In the genomic region with DNA sequence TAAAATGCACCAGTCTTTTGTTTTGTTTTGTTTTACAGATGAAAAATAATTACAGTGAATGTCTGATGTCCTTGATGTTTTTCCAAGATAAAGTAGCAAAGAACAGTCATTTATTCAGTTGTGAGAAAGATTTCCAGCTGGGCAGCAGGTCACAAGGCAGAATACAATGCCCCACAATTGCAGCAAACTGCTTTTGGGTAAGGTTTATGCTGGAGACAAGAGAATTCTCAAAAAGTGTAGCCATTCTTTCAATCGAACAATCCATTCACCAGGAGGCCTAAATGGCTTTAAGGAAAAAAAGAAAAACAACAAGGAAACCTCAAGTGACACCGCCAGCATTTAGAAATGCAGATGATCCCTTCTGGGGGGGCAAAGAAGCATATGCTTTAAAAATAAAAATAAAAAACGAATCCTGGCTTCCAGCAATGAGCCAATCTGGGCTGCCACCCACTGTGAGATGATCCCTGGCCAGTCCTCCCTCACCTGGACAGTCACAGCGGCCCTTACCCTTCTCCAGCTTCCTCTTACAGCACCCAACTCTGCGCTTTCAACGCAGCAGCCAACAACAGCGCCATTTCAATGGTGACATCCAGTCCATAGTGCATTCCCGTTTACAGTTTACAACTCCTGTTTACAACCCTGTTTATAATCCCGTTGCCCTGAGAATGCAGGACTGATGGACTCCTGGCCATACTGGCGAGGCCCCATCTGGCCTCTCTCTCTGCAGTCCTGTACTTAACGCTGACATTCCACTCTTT, we compare ENCODE assay signal across 25 cellular contexts. TPM values are rescaled to one million over a fixed set of nuclear protein-coding genes. Genes with fewer than 3 reads are reported as not detected.
A peak's percentile ranks its signal among the peaks of the same experiment; 100 is the strongest.
DNase-seq lines count a peak whose midpoint lies in the region; ATAC-seq and TF ChIP-seq lines count a peak whose summit lies in the region.
"Had no signal": no experiment of that assay in that cellular context is flagged by ENCODE, and none has a peak within 500 bp of the region (broad histone marks: within the 10 kb centered on the region; RNA-seq: fewer than 3 reads in every experiment).

No MANE protein-coding gene starts in this region.

- H3K9me2 ChIP-seq in SK-N-SH: no peaks in the 10 kb centered on the region

- TF ChIP-seq EP300 in SK-N-SH (IDR thresholded peaks at IDR 0.05; ENCODE audit: borderline replicate concordance in 1 of 2, low read depth in 1 of 2, low read length in 1 of 2) (no peak), transverse colon (IDR thresholded peaks at IDR 0.05; ENCODE audit: low read depth) (no peak)

- TF ChIP-seq RAD21 in SK-N-SH (IDR thresholded peaks at IDR 0.05; ENCODE audit: low read length): no peak

- no peak overlapping the region for H3K9ac ChIP-seq in HUES48 (ENCODE audit: low read depth, low read length)
- no peak overlapping the region for H3K9ac ChIP-seq in SK-N-SH

- H3K4me3 ChIP-seq in HUES48 (ENCODE audit: low read depth, low read length) (no peak overlapping the region; the same call in 1 of the 2 replicates), SK-N-SH (ENCODE audit: low read depth in 2 of 2, low read length in 1 of 2) (no peak overlapping the region), transverse colon (no peak overlapping the region)
- H3K4me3 ChIP-seq: coronary artery, esophagus squamous epithelium, gastrocnemius medialis, K562, left lung had no signal

- H2AFZ ChIP-seq in SK-N-SH (ENCODE audit: low read depth): no peak overlapping the region

- H3K79me2 ChIP-seq in SK-N-SH (ENCODE audit: insufficient read depth): no peaks in the 10 kb centered on the region

- POLR2A ChIA-PET in SK-N-SH (lab: Yijun Ruan, JAX): no interaction called here

- peaks cover 7% of the 10 kb centered on the region for H3F3A ChIP-seq in SK-N-SH (replicated peaks; ENCODE audit: insufficient read depth)

- WGBS in SK-N-SH (ENCODE audit: low lambda C conversion rate): 73% methylated on average over 11 of the region's 11 CpGs
- 57 to 62% methylated on average over 8 to 11 of the region's 11 CpGs for WGBS in transverse colon (ENCODE audit: low coverage in 1 of 2), 2 donors

- H4K20me1 ChIP-seq in SK-N-SH (ENCODE audit: insufficient read depth): no peaks in the 10 kb centered on the region

- H3K9me3 ChIP-seq in HUES48 (ENCODE audit: control insufficient read depth, insufficient read depth, low read length) (no peaks in the 10 kb centered on the region), SK-N-SH (no peaks in the 10 kb centered on the region), transverse colon (no peaks in the 10 kb centered on the region)
- H3K9me3 ChIP-seq: esophagus squamous epithelium, gastrocnemius medialis, left lung had no signal

- intact Hi-C loops in left colon (cut with DNase I, micrococcal nuclease): no loop called here
- intact Hi-C loops in transverse colon (cut with DNase I; ENCODE audit: low total_unique reads): no loop called here

- peaks cover 27% of the 10 kb centered on the region for H3K4me1 ChIP-seq in HUES48 (ENCODE audit: control insufficient read depth, insufficient read depth, low read length)
- peaks cover 6% of the 10 kb centered on the region in 2 experiments; a peak in 2 of 4 replicates for H3K4me1 ChIP-seq in SK-N-SH (ENCODE audit: control insufficient read depth in 1 of 2, insufficient read depth in 2 of 2, low read depth in 1 of 2, low read length in 1 of 2)
- H3K4me1 ChIP-seq in transverse colon: peaks cover 0 to 7% (median 2%) of the 10 kb centered on the region in 4 donors
- H3K4me1 ChIP-seq: gastrocnemius medialis, left lung had no signal

- no peaks in the 10 kb centered on the region; the same call in 1 of the 2 replicates for H3K27me3 ChIP-seq in HUES48 (ENCODE audit: control insufficient read depth, insufficient read depth, low read length)
- no peaks in the 10 kb centered on the region for H3K27me3 ChIP-seq in SK-N-SH (ENCODE audit: insufficient read depth)
- H3K27me3 ChIP-seq in transverse colon: peaks cover 13% of the 10 kb centered on the region
- H3K27me3 ChIP-seq: esophagus squamous epithelium had no signal

- TF ChIP-seq CTCF in SK-N-SH (IDR thresholded peaks at IDR 0.05) (no peak), transverse colon (IDR thresholded peaks at IDR 0.05) (no peak)

- H3K36me3 ChIP-seq in HUES48 (ENCODE audit: control insufficient read depth, insufficient read depth, low read length): no peaks in the 10 kb centered on the region
- no peaks in the 10 kb centered on the region for H3K36me3 ChIP-seq in SK-N-SH (replicated peaks in 1 of 2; ENCODE audit: control insufficient read depth in 1 of 2, insufficient read depth in 2 of 2, low read length in 1 of 2)
- H3K36me3 ChIP-seq in transverse colon: no peaks in the 10 kb centered on the region
- H3K36me3 ChIP-seq: esophagus squamous epithelium, gastrocnemius medialis, left lung, WERI-Rb-1 had no signal

- no peak for DNase-seq in SK-N-SH
- peak in 1 of 2 donors; percentile 10 for DNase-seq in left colon
- DNase-seq in transverse colon: peak; percentile 19
- no peak for DNase-seq in activated T-cell treated with anti-CD3 and anti-CD28 coated beads for 4 hours
- DNase-seq in NCI-H2029 treated with DMSO at 0.1 percent for 48 hours (lab: John Stamatoyannopoulos, UW): no peak
- DNase-seq: activated CD4-positive, alpha-beta memory T cell treated with anti-CD3 and anti-CD28 coated beads for 36 hours; activated gamma-delta T cell treated with Interleukin-2 at 50 U/mL for 16 hours; activated naive CD8-positive, alpha-beta T cell treated with anti-CD3 and anti-CD28 coated beads, Interleukin-2, amount 50 U/mL, for 24 hours; CD4-positive, CD25-positive, alpha-beta regulatory T cell; esophagus squamous epithelium; gastrocnemius medialis; hippocampal formation; immature natural killer cell; left lung; NCI-H2171 treated with DMSO at 0.1 percent for 48 hours; NCI-H524 treated with DMSO at 0.1 percent for 48 hours; NK-92 treated with Interleukin-12 subunit alpha and Interleukin-12 subunit beta, amount 100 ng/mL, for 24 hours; RPMI8226; stimulated activated CD4-positive, alpha-beta T cell treated with anti-CD3 and anti-CD28 coated beads, Interleukin-15, amount 100 ng/mL, for 24 hours; WERI-Rb-1 had no signal

- peak; percentile 88 for ATAC-seq in left colon
- no peak for ATAC-seq in activated CD4-positive, CD25-positive, alpha-beta regulatory T cell treated with anti-CD3 and anti-CD28 coated beads, Interleukin-2, amount 50 U/mL, for 24 hours
- ATAC-seq: activated naive CD8-positive, alpha-beta T cell treated with anti-CD3 and anti-CD28 coated beads, Interleukin-2, amount 50 U/mL, for 24 hours; gastrocnemius medialis; K562 had no signal

- TF ChIP-seq POLR2A in transverse colon (IDR thresholded peaks at IDR 0.05): no peak

- in situ Hi-C loops in transverse colon (cut with MboI; ENCODE audit: low pct_ligation_motif_present in 1 of 4, low pct_unique_long_range_greater_than_20kb in 1 of 4, low sequenced_read_pairs in 3 of 4): no loop called here

- peak overlapping the region; percentile 24; the same call in 1 of the 2 replicates for H3K4me2 ChIP-seq in SK-N-SH

- CTCF ChIA-PET in SK-N-SH (lab: Yijun Ruan, JAX): interaction anchor here (1.0 kb wide), 1 partner anchor 9 kb away, joined by 3 read pairs; no protein-coding TSS in a partner anchor

- peak overlapping the region; percentile 75 for H3K27ac ChIP-seq in HUES48 (ENCODE audit: low read depth, low read length)
- H3K27ac ChIP-seq in SK-N-SH (ENCODE audit: low read depth in 2 of 2, low read length in 1 of 2): peak overlapping the region in 1 of 2 experiments; percentile 33; a peak in 1 of 4 replicates
- H3K27ac ChIP-seq in transverse colon: no peak overlapping the region
- H3K27ac ChIP-seq: coronary artery, esophagus squamous epithelium, gastrocnemius medialis, left lung, WERI-Rb-1 had no signal

TF ChIP-seq in SK-N-SH, 30 proteins besides CTCF, POLR2A, EP300 and RAD21:
- TF ChIP-seq TEAD4 (IDR thresholded peaks at IDR 0.05; ENCODE audit: borderline replicate concordance, insufficient read depth) (no peak), SIN3A (IDR thresholded peaks at IDR 0.05; ENCODE audit: borderline replicate concordance, low read depth, low read length) (no peak), FOXM1 (IDR thresholded peaks at IDR 0.05; ENCODE audit: low read depth) (no peak), TCF12 (IDR thresholded peaks at IDR 0.05) (no peak), FOXJ3 (CRISPR knock-in tag; IDR thresholded peaks at IDR 0.05) (no peak), NRF1 (IDR thresholded peaks at IDR 0.05; ENCODE audit: low read depth, low read length) (no peak), FOSL2 (IDR thresholded peaks at IDR 0.05; ENCODE audit: borderline replicate concordance, low read depth) (no peak), EZH2phosphoT487 (IDR thresholded peaks at IDR 0.05; ENCODE audit: borderline replicate concordance, low read depth) (no peak)
- TF ChIP-seq, protein P1, sequence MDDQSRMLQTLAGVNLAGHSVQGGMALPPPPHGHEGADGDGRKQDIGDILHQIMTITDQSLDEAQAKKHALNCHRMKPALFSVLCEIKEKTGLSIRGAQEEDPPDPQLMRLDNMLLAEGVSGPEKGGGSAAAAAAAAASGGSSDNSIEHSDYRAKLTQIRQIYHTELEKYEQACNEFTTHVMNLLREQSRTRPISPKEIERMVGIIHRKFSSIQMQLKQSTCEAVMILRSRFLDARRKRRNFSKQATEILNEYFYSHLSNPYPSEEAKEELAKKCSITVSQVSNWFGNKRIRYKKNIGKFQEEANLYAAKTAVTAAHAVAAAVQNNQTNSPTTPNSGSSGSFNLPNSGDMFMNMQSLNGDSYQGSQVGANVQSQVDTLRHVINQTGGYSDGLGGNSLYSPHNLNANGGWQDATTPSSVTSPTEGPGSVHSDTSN (IDR thresholded peaks at IDR 0.05): no peak

RNA-seq across cellular contexts. Expression of a gene that starts 25.7 kb away (rescaled TPM):
- polyA plus RNA-seq in SK-N-SH (2012; rRNA removed): 27.1 and 30.7 TPM in 2 replicates
- polyA plus RNA-seq in SK-N-SH (2012; cell fraction: cytosol; rRNA removed): 13.5 and 23.5 TPM in 2 replicates
- polyA plus RNA-seq in SK-N-SH (2012; cell fraction: nucleus; rRNA removed): 57.8 and 62.1 TPM in 2 replicates
- total RNA-seq in left colon (1 to 10 TPM; 3.2 to 4.0 TPM), transverse colon (10 to 100 TPM in 1 of 4 donors, 1 to 10 TPM in 3; 2.6 to 15.9 (median 5.5) TPM)
- total RNA-seq: activated CD4-positive, alpha-beta memory T cell treated with anti-CD3 and anti-CD28 coated beads for 36 hours; CD4-positive, CD25-positive, alpha-beta regulatory T cell; T-helper 2 cell treated with Interferon-gamma antibody and Interleukin-4, amounts not matched to agents 100 ng/mL and 5 ng/mL, for 36 hours had no signal
- polyA plus RNA-seq: CD4-positive, CD25-positive, alpha-beta regulatory T cell; immature natural killer cell; K562 had no signal
